16 cellular contexts compared by ENCODE assay signal in the genomic region with DNA sequence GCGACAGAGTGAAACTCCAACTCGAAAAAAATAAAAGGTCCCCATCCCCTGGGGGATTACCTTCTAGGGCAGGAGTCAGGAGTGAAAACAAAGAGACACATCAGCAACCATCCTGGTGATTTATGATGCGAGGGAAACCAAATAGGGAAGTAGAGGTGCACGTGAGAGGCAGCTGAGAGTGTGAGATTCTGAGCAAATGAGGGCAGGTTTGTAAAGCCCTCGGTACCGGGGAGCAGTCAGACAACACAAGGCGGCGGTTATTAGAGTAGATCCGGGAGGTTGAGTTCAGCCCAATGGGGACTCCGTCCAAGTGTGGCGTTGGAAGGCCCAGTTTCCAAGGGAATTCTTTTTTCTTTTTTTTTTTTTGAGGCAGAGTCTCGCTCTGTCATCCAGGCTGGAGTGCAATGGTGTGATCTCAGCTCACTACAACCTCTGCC. TPM values are rescaled to one million over a fixed set of nuclear protein-coding genes. Genes with fewer than 3 reads are reported as not detected.
DNase-seq lines count a peak whose midpoint lies in the region; ATAC-seq and TF ChIP-seq lines count a peak whose summit lies in the region.
"Had no signal": no experiment of that assay in that cellular context is flagged by ENCODE, and none has a peak within 500 bp of the region (broad histone marks: within the 10 kb centered on the region; RNA-seq: fewer than 3 reads in every experiment).

No MANE protein-coding gene starts in this region.

- dilution Hi-C loops in mammary epithelial cell (cut with HindIII; ENCODE audit: low sequenced_read_pairs): no loop called here

- in situ Hi-C loops in mammary epithelial cell (cut with MboI; ENCODE audit: low sequenced_read_pairs in 2 of 2): no loop called here

- H3K4me1 ChIP-seq in naive thymus-derived CD4-positive, alpha-beta T cell (ENCODE audit: control insufficient read depth in 2 of 2, insufficient read depth in 2 of 2, low read length in 2 of 2): no peaks in the 10 kb centered on the region
- no peaks in the 10 kb centered on the region for H3K4me1 ChIP-seq in mammary epithelial cell (ENCODE audit: insufficient read depth, low read length)

- ATAC-seq in HG02642 (IDR thresholded peaks at IDR 0.05; ENCODE audit: poor library complexity, unreplicated experiment) (peak; percentile 40), HG03520 (IDR thresholded peaks at IDR 0.05; ENCODE audit: unreplicated experiment) (no peak)
- peak; percentile 74 for ATAC-seq in naive thymus-derived CD4-positive, alpha-beta T cell
- ATAC-seq: activated T-cell treated with anti-CD3 and anti-CD28 coated beads, Interleukin-2, amount 50 U/mL, for 72 hours had no signal

- no peak overlapping the region for H3K9ac ChIP-seq in mammary epithelial cell (ENCODE audit: insufficient read depth, low read length)

- intact Hi-C loops in naive thymus-derived CD4-positive, alpha-beta T cell (cut with micrococcal nuclease): no loop called here
- intact Hi-C loops in mammary epithelial cell (cut with micrococcal nuclease): no loop called here

- POLR2A ChIA-PET in naive thymus-derived CD4-positive, alpha-beta T cell (lab: Charles Lee): interaction anchor here (0.7 kb wide), 1 partner anchor 73 kb away, joined by 3 read pairs; no protein-coding TSS in a partner anchor

- H2AFZ ChIP-seq in mammary epithelial cell (ENCODE audit: low read depth, low read length): no peak overlapping the region

- H3K9me3 ChIP-seq in naive thymus-derived CD4-positive, alpha-beta T cell (ENCODE audit: control insufficient read depth in 2 of 3, low read length in 3 of 3): no peaks in the 10 kb centered on the region
- H3K9me3 ChIP-seq in mammary epithelial cell (replicated peaks; ENCODE audit: insufficient read depth, low read length): no peaks in the 10 kb centered on the region
- H3K9me3 ChIP-seq: spleen had no signal

- H3K4me3 Mint-ChIP-seq in naive thymus-derived CD4-positive, alpha-beta T cell: peak overlapping the region in 1 of 10 donors; percentile 18
- H3K4me3 Mint-ChIP-seq: activated CD4-positive, alpha-beta T cell treated with anti-CD3 and anti-CD28 coated beads, Interleukin-2, amount 10 ng/mL, durations not matched to agents 24 days and 14 days; activated T-cell treated with anti-CD3 and anti-CD28 coated beads, Interleukin-2, amount 50 U/mL, for 72 hours had no signal

- WGBS in mammary epithelial cell (ENCODE audit: low coverage, missing lambda C conversion rate): 78% methylated on average over 12 of the region's 12 CpGs

- no peaks in the 10 kb centered on the region for H3K79me2 ChIP-seq in mammary epithelial cell (ENCODE audit: insufficient read depth, low read length)

- peaks cover 0 to 1% (median 0%) of the 10 kb centered on the region in 11 donors for H3K9me3 Mint-ChIP-seq in naive thymus-derived CD4-positive, alpha-beta T cell
- H3K9me3 Mint-ChIP-seq: activated CD4-positive, alpha-beta T cell treated with anti-CD3 and anti-CD28 coated beads, Interleukin-2, amount 10 ng/mL, durations not matched to agents 24 days and 14 days; activated T-cell treated with anti-CD3 and anti-CD28 coated beads, Interleukin-2, amount 50 U/mL, for 72 hours had no signal

- H3K36me3 ChIP-seq in naive thymus-derived CD4-positive, alpha-beta T cell (ENCODE audit: control insufficient read depth in 2 of 3, insufficient read depth in 3 of 3, low read length in 3 of 3): peaks cover 0 to 20% (median 0%) of the 10 kb centered on the region in 3 experiments
- no peaks in the 10 kb centered on the region for H3K36me3 ChIP-seq in mammary epithelial cell (ENCODE audit: insufficient read depth, low read length)

- peaks cover 0 to 12% (median 5%) of the 10 kb centered on the region in 5 donors for H3K36me3 Mint-ChIP-seq in naive thymus-derived CD4-positive, alpha-beta T cell

- no peak overlapping the region for H3K4me2 ChIP-seq in mammary epithelial cell (ENCODE audit: insufficient read depth, low read depth, low read length)

- no peak overlapping the region for H3K4me3 ChIP-seq in naive thymus-derived CD4-positive, alpha-beta T cell (ENCODE audit: low read length)
- H3K4me3 ChIP-seq in mammary epithelial cell (replicated peaks in 1 of 3; ENCODE audit: insufficient read depth in 1 of 3, low read depth in 2 of 3, low read length in 3 of 3): no peak overlapping the region
- H3K4me3 ChIP-seq: spleen had no signal

- peak overlapping the region in 4 of 9 donors; percentile 15 to 70 (median 36) for H3K27ac Mint-ChIP-seq in naive thymus-derived CD4-positive, alpha-beta T cell
- H3K27ac Mint-ChIP-seq: activated CD4-positive, alpha-beta T cell treated with anti-CD3 and anti-CD28 coated beads, Interleukin-2, amount 10 ng/mL, durations not matched to agents 24 days and 14 days; activated T-cell treated with anti-CD3 and anti-CD28 coated beads, Interleukin-2, amount 50 U/mL, for 72 hours had no signal

- CTCF ChIA-PET in naive thymus-derived CD4-positive, alpha-beta T cell (lab: Charles Lee): interaction anchor here (0.7 to 2.0 kb wide), 3 partner anchors 11 to 149 kb away, joined by 3 to 10 read pairs (median 4); no protein-coding TSS in a partner anchor
- CTCF ChIA-PET in mammary epithelial cell (lab: Charles Lee; ENCODE audit: low non-redundant PET): no interaction called here

- no peaks in the 10 kb centered on the region for H4K20me1 ChIP-seq in mammary epithelial cell (ENCODE audit: insufficient read depth, low read length)

- H3K4me1 Mint-ChIP-seq in naive thymus-derived CD4-positive, alpha-beta T cell: peaks cover 0 to 8% (median 0%) of the 10 kb centered on the region in 7 donors

- H3K27ac ChIP-seq in naive thymus-derived CD4-positive, alpha-beta T cell (ENCODE audit: low read depth, low read length): no peak overlapping the region
- H3K27ac ChIP-seq in mammary epithelial cell (ENCODE audit: insufficient read depth, low read depth, low read length): no peak overlapping the region

- no TSS peak for BruUV-seq in mammary epithelial cell (replicated peaks; lab: Mats Ljungman, UMichigan)

- no peaks in the 10 kb centered on the region for H3K27me3 Mint-ChIP-seq in naive thymus-derived CD4-positive, alpha-beta T cell
- H3K27me3 Mint-ChIP-seq: activated CD4-positive, alpha-beta T cell treated with anti-CD3 and anti-CD28 coated beads, Interleukin-2, amount 10 ng/mL, durations not matched to agents 24 days and 14 days had no signal

- no peaks in the 10 kb centered on the region for H3K27me3 ChIP-seq in naive thymus-derived CD4-positive, alpha-beta T cell (ENCODE audit: control insufficient read depth in 2 of 2, insufficient read depth in 2 of 2, low read length in 2 of 2)
- H3K27me3 ChIP-seq in mammary epithelial cell (ENCODE audit: insufficient read depth, low read length): no peaks in the 10 kb centered on the region
- H3K27me3 ChIP-seq: spleen had no signal

- peak; percentile 46 for DNase-seq in NCI-H2107 treated with DMSO at 0.1 percent for 48 hours (lab: John Stamatoyannopoulos, UW; ENCODE audit: unreplicated experiment)
- DNase-seq in NCI-H2107 (lab: John Stamatoyannopoulos, UW): no peak
- DNase-seq in RPMI8226: peak; percentile 38
- DNase-seq in naive thymus-derived CD4-positive, alpha-beta T cell: no peak
- no peak for DNase-seq in dermis blood vessel endothelial cell
- DNase-seq in mammary epithelial cell: no peak
- DNase-seq: 8988T; activated CD4-positive, alpha-beta T cell treated with anti-CD3 and anti-CD28 coated beads, Interleukin-2, amount 10 ng/mL, durations not matched to agents 24 days and 14 days; activated T-cell treated with anti-CD3 and anti-CD28 coated beads, Interleukin-2, amount 50 U/mL, for 72 hours; DMS79; glutamatergic neuron; NCI-H774; spleen; trophoblast cell had no signal

- TF ChIP-seq CTCF in mammary epithelial cell (conservative IDR thresholded peaks at IDR 0.05 in 1 of 2, IDR thresholded peaks at IDR 0.05 in 1 of 2; ENCODE audit: extremely low read depth in 1 of 2, insufficient read depth in 1 of 2, low read depth in 1 of 2, low read length in 2 of 2): no peak

RNA-seq across cellular contexts. Expression of a gene that starts 7.4 kb away (rescaled TPM):
- 10 to 100 TPM in 4 of 5 experiments, 1 to 10 TPM in 1; 5.8 to 18.9 (median 17.8) TPM for total RNA-seq in naive thymus-derived CD4-positive, alpha-beta T cell
- 1 to 10 TPM; 1.8 to 4.4 TPM for polyA plus RNA-seq in naive thymus-derived CD4-positive, alpha-beta T cell
- total RNA-seq in dermis blood vessel endothelial cell (3.1 and 3.9 TPM in 2 replicates), mammary epithelial cell (1 to 10 TPM; 2.8 to 8.3 TPM)
- 8.6 TPM for polyA plus RNA-seq in mammary epithelial cell
- polyA minus RNA-seq in mammary epithelial cell: 4.9 TPM

RNA-seq across cellular contexts. Expression of a gene that starts 14.6 kb away (rescaled TPM):
- 10 to 100 TPM in 4 of 5 experiments, 1 to 10 TPM in 1; 9.2 to 26.3 (median 24.5) TPM for total RNA-seq in naive thymus-derived CD4-positive, alpha-beta T cell
- polyA plus RNA-seq in naive thymus-derived CD4-positive, alpha-beta T cell: 1 to 10 TPM; 5.9 to 7.6 TPM
- 11.4 and 17.1 TPM in 2 replicates for total RNA-seq in dermis blood vessel endothelial cell
- 1 to 10 TPM; 3.5 to 7.1 TPM for total RNA-seq in mammary epithelial cell
- 1.6 TPM for polyA plus RNA-seq in mammary epithelial cell
- 1.1 TPM for polyA minus RNA-seq in mammary epithelial cell

RNA-seq across cellular contexts. Expression of a gene that starts 29.1 kb away (rescaled TPM):
- total RNA-seq in naive thymus-derived CD4-positive, alpha-beta T cell: 10 to 100 TPM; 23.4 to 54.8 (median 37.5) TPM
- polyA plus RNA-seq in naive thymus-derived CD4-positive, alpha-beta T cell: 10 to 100 TPM; 31.1 to 33.1 TPM
- total RNA-seq in dermis blood vessel endothelial cell (48.8 and 51.9 TPM in 2 replicates), mammary epithelial cell (10 to 100 TPM; 45.7 to 65.7 TPM)
- 37.9 TPM for polyA plus RNA-seq in mammary epithelial cell
- polyA minus RNA-seq in mammary epithelial cell: 27.5 TPM

RNA-seq across cellular contexts. Expression of a gene that starts 51.9 kb away (rescaled TPM):
- total RNA-seq in naive thymus-derived CD4-positive, alpha-beta T cell: 100 to 1,000 TPM in 1 of 5 experiments, 10 to 100 TPM in 4; 12.3 to 227 (median 29.3) TPM
- polyA plus RNA-seq in naive thymus-derived CD4-positive, alpha-beta T cell: 10 to 100 TPM; 70.0 to 72.3 TPM
- total RNA-seq in dermis blood vessel endothelial cell: 120 and 160 TPM in 2 replicates
- 100 to 1,000 TPM; 107 to 223 TPM for total RNA-seq in mammary epithelial cell
- polyA plus RNA-seq in mammary epithelial cell: 280 TPM
- 110 TPM for polyA minus RNA-seq in mammary epithelial cell

RNA-seq across cellular contexts. Expression of a gene that starts 55.4 kb away (rescaled TPM):
- 10 to 100 TPM; 19.5 to 35.7 (median 23.0) TPM for total RNA-seq in naive thymus-derived CD4-positive, alpha-beta T cell
- 1 to 10 TPM; 4.8 to 8.7 TPM for polyA plus RNA-seq in naive thymus-derived CD4-positive, alpha-beta T cell
- total RNA-seq in dermis blood vessel endothelial cell: 17.4 and 22.8 TPM in 2 replicates
- total RNA-seq in mammary epithelial cell: 10 to 100 TPM; 13.7 to 20.5 TPM
- 16.8 TPM for polyA plus RNA-seq in mammary epithelial cell
- polyA minus RNA-seq in mammary epithelial cell: 26.4 TPM

Comparison
In these comparisons a context has a peak if more than half of its experiments do, and no peak if none do; other contexts are left out.
1. DNase-seq: peak in NCI-H2107 treated with DMSO at 0.1 percent for 48 hours (single experiment) and RPMI8226 (single experiment); none in NCI-H2107 (single experiment), naive thymus-derived CD4-positive, alpha-beta T cell (0 of 9), dermis blood vessel endothelial cell (single experiment) and mammary epithelial cell (single experiment).